8 cellular contexts compared by ENCODE assay signal in the genomic region with DNA sequence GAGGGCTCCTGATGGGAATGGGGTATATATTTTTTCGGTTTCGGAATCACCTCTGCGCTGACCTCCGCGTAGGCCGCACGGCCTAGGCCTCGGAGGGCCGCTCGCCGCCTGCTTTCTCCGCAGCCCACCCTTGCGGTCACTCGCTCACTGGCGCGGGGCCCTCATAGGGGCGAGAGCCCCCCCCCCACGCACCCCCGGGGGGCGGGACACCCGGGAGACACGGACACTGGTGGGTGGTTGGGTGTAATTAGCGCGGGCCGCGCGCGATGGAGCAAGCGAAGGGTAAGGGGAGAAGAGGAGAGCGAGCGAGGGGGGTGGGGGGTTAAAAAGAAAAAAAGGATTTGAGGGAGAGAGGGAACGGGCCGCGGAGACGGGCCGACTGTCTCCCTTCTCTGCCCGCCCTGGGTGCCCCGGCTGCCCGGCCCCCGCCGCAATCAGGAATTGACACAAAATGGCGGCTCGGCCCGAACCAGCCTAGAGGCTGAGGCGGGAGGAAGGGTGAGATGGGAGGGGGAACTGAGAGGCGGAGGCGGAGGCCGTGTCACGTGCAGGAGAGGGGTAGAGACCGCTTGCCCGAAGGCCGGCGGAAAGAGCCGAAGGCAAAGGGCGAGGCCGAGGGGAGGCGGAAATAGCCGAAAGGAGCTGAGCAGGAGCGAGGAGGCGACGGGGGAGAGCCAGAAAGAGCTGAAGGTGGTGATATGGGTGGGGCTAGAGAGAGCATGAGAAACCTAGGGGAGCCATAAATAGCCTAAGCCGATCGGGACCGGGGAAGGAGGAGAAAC. TPM values are rescaled to one million over a fixed set of nuclear protein-coding genes. Genes with fewer than 3 reads are reported as not detected.
DNase-seq lines count a peak whose midpoint lies in the region; ATAC-seq lines count a peak whose summit lies in the region.

No MANE protein-coding gene starts in this region.

- peak overlapping the region; percentile 90 for H3K4me3 ChIP-seq in effector memory CD4-positive, alpha-beta T cell (ENCODE audit: insufficient read depth, low read depth, low read length, poor library complexity, severe bottlenecking)

- no peaks in the 10 kb centered on the region for H3K36me3 ChIP-seq in effector memory CD4-positive, alpha-beta T cell (ENCODE audit: control insufficient read depth, insufficient read depth, low read length)

- peak; percentile 98 for DNase-seq in COLO829 (ENCODE audit: low spot score)
- peak; percentile 100 for DNase-seq in HT1080 (ENCODE audit: low read depth)
- DNase-seq in NOMO-1 (lab: John Stamatoyannopoulos, UW; ENCODE audit: unreplicated experiment in 2 of 2) = peak; percentile 99
- peak; percentile 90 to 99 (median 94) for DNase-seq in activated CD8-positive, alpha-beta memory T cell treated with anti-CD3 and anti-CD28 coated beads for 48 hours (ENCODE audit: low read depth in 2 of 3, low spot score in 2 of 3)
- peak; percentile 97 to 100 (median 99) for DNase-seq in effector memory CD4-positive, alpha-beta T cell
- DNase-seq in medulla oblongata (ENCODE audit: extremely low spot score) = peak; percentile 99
- peak; percentile 99 to 100 (median 100) for DNase-seq in stimulated activated CD4-positive, alpha-beta T cell treated with anti-CD3 and anti-CD28 coated beads, TNF-alpha, amount 100 ng/mL, for 48 hours (ENCODE audit: low read depth in 3 of 3)

- ATAC-seq in GM21367 (IDR thresholded peaks at IDR 0.05; ENCODE audit: unreplicated experiment) = peak; percentile 67

- H3K4me1 ChIP-seq in effector memory CD4-positive, alpha-beta T cell (ENCODE audit: control insufficient read depth, insufficient read depth, low read length, poor library complexity, severe bottlenecking) = peaks cover 20% of the 10 kb centered on the region

- peak overlapping the region; percentile 99 for H3K27ac ChIP-seq in effector memory CD4-positive, alpha-beta T cell (ENCODE audit: insufficient read depth, low read length, poor library complexity, severe bottlenecking)

- H3K9me3 ChIP-seq in effector memory CD4-positive, alpha-beta T cell (ENCODE audit: control insufficient read depth, low read length) = no peaks in the 10 kb centered on the region

- H3K27me3 ChIP-seq in effector memory CD4-positive, alpha-beta T cell (replicated peaks; ENCODE audit: control insufficient read depth, insufficient read depth, low read length, poor library complexity, severe bottlenecking) = no peaks in the 10 kb centered on the region

RNA-seq across cellular contexts. Expression of a gene that starts 0.7 kb away (rescaled TPM):
- 17.6 and 17.8 TPM in 2 replicates for total RNA-seq in HT1080 (2014; rRNA removed; shearing (Covaris generic))
- 16.9 and 19.9 TPM in 2 replicates for polyA plus RNA-seq in HT1080 (2015; cell fraction: cytosol; rRNA removed)
- 34.0 and 34.3 TPM in 2 replicates for polyA plus RNA-seq in HT1080 (2015; cell fraction: nucleus; rRNA removed)

RNA-seq across cellular contexts. Expression of a gene that starts 17.8 kb away (rescaled TPM):
- total RNA-seq in HT1080 (2014; rRNA removed; shearing (Covaris generic)) = 181 and 200 TPM in 2 replicates
- polyA plus RNA-seq in HT1080 (2015; cell fraction: cytosol; rRNA removed) = 184 TPM in 2 replicates
- 121 and 126 TPM in 2 replicates for polyA plus RNA-seq in HT1080 (2015; cell fraction: nucleus; rRNA removed)

Comparison
In these comparisons a context has a peak if more than half of its experiments do, and no peak if none do; other contexts are left out.
1. Peak in every context shown above with its lines: DNase-seq, ATAC-seq, H3K4me3 ChIP-seq and H3K27ac ChIP-seq.